9 cellular contexts compared by ENCODE assay signal in genomic region chr2:70887550-70888229, GRCh38. TPM values are rescaled to one million over a fixed set of nuclear protein-coding genes. Genes with fewer than 3 reads are reported as not detected.
DNase-seq lines count a peak whose midpoint lies in the region; TF ChIP-seq lines count a peak whose summit lies in the region.
"Had no signal": no experiment of that assay in that cellular context is flagged by ENCODE, and none has a peak within 500 bp of the region (broad histone marks: within the 10 kb centered on the region; RNA-seq: fewer than 3 reads in every experiment).

No MANE protein-coding gene starts in this region.

- peak; percentile 62 for DNase-seq in NK-92 treated with Interleukin-12 subunit alpha and Interleukin-12 subunit beta, amount 100 ng/mL, for 24 hours (lab: John Stamatoyannopoulos, UW)
- DNase-seq in NK-92 (lab: John Stamatoyannopoulos, UW; ENCODE audit: unreplicated experiment), result no peak
- DNase-seq in NOMO-1 treated with DMSO at 0.1 percent for 48 hours (lab: John Stamatoyannopoulos, UW; ENCODE audit: unreplicated experiment), result peak; percentile 51
- peak; percentile 82 for DNase-seq in esophagus muscularis mucosa (ENCODE audit: extremely low spot score)
- peak; percentile 58 for DNase-seq in osteoblast (ENCODE audit: insufficient read length, low spot score, missing footprints)
- no peak for DNase-seq in GOT3 (lab: John Stamatoyannopoulos, UW)
- no peak for DNase-seq in effector CD8-positive, alpha-beta T cell (lab: John Stamatoyannopoulos, UW)
- no peak for DNase-seq in RKO (ENCODE audit: low spot score)
- DNase-seq: DND-41 had no signal

- no peaks in the 10 kb centered on the region for H4K20me1 ChIP-seq in osteoblast (ENCODE audit: insufficient read depth, low read length)

- intact Hi-C loops in esophagus muscularis mucosa (cut with DNase I), result no loop called here

- 7% methylated on average over 44 of the region's 56 CpGs for WGBS in esophagus muscularis mucosa

- H3K27ac ChIP-seq in esophagus muscularis mucosa (replicated peaks in 1 of 4) (peak overlapping the region in 1 of 4 donors; percentile 28), osteoblast (ENCODE audit: low read depth, low read length) (no peak overlapping the region)

- H3K4me1 ChIP-seq in esophagus muscularis mucosa (peaks cover 24 to 33% (median 30%) of the 10 kb centered on the region in 4 donors), osteoblast (ENCODE audit: insufficient read depth, low read length) (peaks cover 2% of the 10 kb centered on the region)

- H3K4me3 ChIP-seq in esophagus muscularis mucosa (peak overlapping the region; percentile 42 to 60 (median 48)), osteoblast (ENCODE audit: insufficient read depth, low read length) (peak overlapping the region; percentile 55)

- H3K4me2 ChIP-seq in osteoblast (ENCODE audit: insufficient read depth, low read length), result peak overlapping the region; percentile 70

- no peak for TF ChIP-seq CTCF in esophagus muscularis mucosa (IDR thresholded peaks at IDR 0.05)
- no peak for TF ChIP-seq CTCF in osteoblast (IDR thresholded peaks at IDR 0.05; ENCODE audit: extremely low read depth, low read depth, low read length)

- no peak for TF ChIP-seq POLR2A in esophagus muscularis mucosa (IDR thresholded peaks at IDR 0.05; ENCODE audit: low read depth)

- H3K79me2 ChIP-seq in osteoblast (ENCODE audit: insufficient read depth, low read length), result no peaks in the 10 kb centered on the region

- peak overlapping the region; percentile 51 for H2AFZ ChIP-seq in osteoblast (ENCODE audit: low read length)

- TF ChIP-seq EP300 in esophagus muscularis mucosa (IDR thresholded peaks at IDR 0.05), result no peak

- no peaks in the 10 kb centered on the region for H3K36me3 ChIP-seq in esophagus muscularis mucosa
- no peaks in the 10 kb centered on the region for H3K36me3 ChIP-seq in osteoblast (ENCODE audit: insufficient read depth, low read length)

- H3K9me3 ChIP-seq in esophagus muscularis mucosa (peaks cover 0 to under 1% (median 0%) of the 10 kb centered on the region in 4 donors), osteoblast (ENCODE audit: low read depth, low read length) (no peaks in the 10 kb centered on the region)

- H3K27me3 ChIP-seq in esophagus muscularis mucosa (peaks cover 0 to 100% (median 47%) of the 10 kb centered on the region in 4 donors), osteoblast (ENCODE audit: insufficient read depth, low read length) (peaks cover 100% of the 10 kb centered on the region)

RNA-seq across cellular contexts. Expression of gene VAX2, which starts 12.7 kb away (rescaled TPM):
- total RNA-seq in esophagus muscularis mucosa (1 to 10 TPM in 3 of 4 donors, under 1 TPM in 1; 0.33 to 2.5 (median 1.5) TPM), osteoblast (4.1 and 4.3 TPM in 2 replicates)

RNA-seq across cellular contexts. Expression of gene ATP6V1B1, which starts 48.0 kb away (rescaled TPM):
- 1 to 10 TPM in 1 of 4 donors, under 1 TPM in 1, not detected in 2; 0.83 to 1.6 TPM for total RNA-seq in esophagus muscularis mucosa
- 0.88 and 2.5 TPM in 2 replicates for total RNA-seq in osteoblast

RNA-seq across cellular contexts. Expression of gene CD207, which starts 52.1 kb away (rescaled TPM):
- total RNA-seq in esophagus muscularis mucosa, result 1 to 10 TPM in 2 of 4 donors, under 1 TPM in 2; 0.26 to 1.7 (median 0.68) TPM
- not detected in 2 replicates for total RNA-seq in osteoblast

Comparison
In these comparisons a context has a peak if more than half of its experiments do, and no peak if none do; other contexts are left out.
1. DNase-seq: peak in NK-92 treated with Interleukin-12 subunit alpha and Interleukin-12 subunit beta, amount 100 ng/mL, for 24 hours (single experiment), NOMO-1 treated with DMSO at 0.1 percent for 48 hours (single experiment), esophagus muscularis mucosa (single experiment) and osteoblast (single experiment); none in NK-92 (single experiment), GOT3 (single experiment), effector CD8-positive, alpha-beta T cell (single experiment) and RKO (single experiment).